Comparison of ENCODE assay signal across 17 cellular contexts in genomic region chr6:27114792-27115191, GRCh38.
"Had no signal": no experiment of that assay in that cellular context is flagged by ENCODE, and none has a peak within 500 bp of the region (broad histone marks: within the 10 kb centered on the region; RNA-seq: fewer than 3 reads in every experiment).

No MANE protein-coding gene starts in this region.

- H3K27ac Mint-ChIP-seq: naive thymus-derived CD8-positive, alpha-beta T cell; stimulated activated naive B cell treated with anti-CD40 and anti-IgM and Interleukin-4, amounts not matched to agents 10 μg/mL and 1 μg/mL and 100 μg/mL, for 72 hours; type B pancreatic cell had no signal

- H3K4me1 Mint-ChIP-seq: naive thymus-derived CD8-positive, alpha-beta T cell; stimulated activated naive B cell treated with anti-CD40 and anti-IgM and Interleukin-4, amounts not matched to agents 10 μg/mL and 1 μg/mL and 100 μg/mL, for 72 hours had no signal

- FAIRE-seq: frontal cortex had no signal

- H3K36me3 ChIP-seq: heart left ventricle, spleen, uterus had no signal

- H3K27ac ChIP-seq: coronary artery, dorsolateral prefrontal cortex, heart left ventricle, spleen, uterus had no signal

- ATAC-seq: heart left ventricle; left lobe of liver; naive thymus-derived CD8-positive, alpha-beta T cell; sciatic nerve; stimulated activated naive B cell treated with anti-CD40 and anti-IgM and Interleukin-4, amounts not matched to agents 10 μg/mL and 1 μg/mL and 100 μg/mL, for 72 hours had no signal

- H3K27me3 ChIP-seq: heart left ventricle, uterus had no signal

- H3K4me3 ChIP-seq: coronary artery, dorsolateral prefrontal cortex, heart left ventricle, spleen, uterus had no signal

- H3K9me3 ChIP-seq: uterus had no signal

- DNase-seq: dorsolateral prefrontal cortex; effector CD8-positive, alpha-beta T cell; heart left ventricle; hippocampal formation; islet precursor cell; naive thymus-derived CD8-positive, alpha-beta T cell; posterior cingulate gyrus; spleen; stimulated activated CD4-positive, alpha-beta T cell treated with anti-CD3 and anti-CD28 coated beads, Interleukin-2, amount 100 ng/mL, for 24 hours; stimulated activated CD4-positive, alpha-beta T cell treated with anti-CD3 and anti-CD28 coated beads, Interleukin-4, amount 100 ng/mL, for 4 hours; stimulated activated naive B cell treated with anti-CD40 and anti-IgM and Interleukin-4, amounts not matched to agents 10 μg/mL and 1 μg/mL and 100 μg/mL, for 72 hours; uterus had no signal

- H3K4me3 Mint-ChIP-seq: naive thymus-derived CD8-positive, alpha-beta T cell; stimulated activated naive B cell treated with anti-CD40 and anti-IgM and Interleukin-4, amounts not matched to agents 10 μg/mL and 1 μg/mL and 100 μg/mL, for 72 hours; type B pancreatic cell had no signal

- H3K4me1 ChIP-seq: heart left ventricle, spleen, uterus had no signal
